ENCODE assay signal across 18 cellular contexts in the genomic region with DNA sequence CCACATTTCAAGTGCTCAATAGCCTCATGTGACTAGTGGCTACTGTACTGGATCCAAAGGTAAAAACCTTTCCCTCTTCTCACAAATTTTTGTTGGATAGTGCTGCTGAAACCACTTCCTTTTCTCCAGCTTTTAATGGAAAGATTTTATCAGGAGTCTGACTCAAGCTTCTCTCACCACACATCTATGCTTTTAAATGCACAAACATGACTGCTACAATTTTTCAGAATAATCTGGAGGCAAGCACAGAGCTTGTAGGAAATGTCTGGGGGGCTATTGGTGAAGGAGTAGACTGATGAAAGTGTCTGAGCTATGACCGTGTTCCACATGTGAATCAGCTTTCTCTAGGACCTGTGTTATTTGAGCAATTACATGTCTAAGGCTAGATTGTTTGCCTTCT.
DNase-seq lines count a peak whose midpoint lies in the region; ATAC-seq, FAIRE-seq and TF ChIP-seq lines count a peak whose summit lies in the region.
"Had no signal": no experiment of that assay in that cellular context is flagged by ENCODE, and none has a peak within 500 bp of the region (broad histone marks: within the 10 kb centered on the region; RNA-seq: fewer than 3 reads in every experiment).

No MANE protein-coding gene starts in this region.

- H3K4me3 ChIP-seq in epithelial cell of esophagus (ENCODE audit: low read length), result no peak overlapping the region
- H3K4me3 ChIP-seq: tibial nerve had no signal

- no peak for FAIRE-seq in RCC 7860 (lab: Jason Lieb, UNC)
- FAIRE-seq: colon, endometrium, frontal cortex had no signal

- DNase-seq in NCI-H146 (lab: John Stamatoyannopoulos, UW), result peak; percentile 2
- DNase-seq in NCI-H146 treated with DMSO at 0.1 percent for 48 hours (lab: John Stamatoyannopoulos, UW; ENCODE audit: unreplicated experiment), result no peak
- DNase-seq in RCC 7860 (ENCODE audit: low spot score), result peak; percentile 37
- peak; percentile 17 for DNase-seq in epithelial cell of esophagus (ENCODE audit: low read depth)
- peak; percentile 58 for DNase-seq in stromal cell of bone marrow (ENCODE audit: low read depth)
- no peak for DNase-seq in stimulated activated CD4-positive, alpha-beta T cell treated with anti-CD3 and anti-CD28 coated beads, Interleukin-1b, Interleukin-23, amount 100 ng/mL, for 48 hours
- DNase-seq: activated naive CD4-positive, alpha-beta T cell; HCEC 1CT; left colon; NCI-H1417 treated with DMSO at 0.1 percent for 48 hours; stimulated activated naive CD4-positive, alpha-beta T cell treated with Interleukin-2 at 50 U/mL for 16 hours had no signal

- ATAC-seq in HG02885 (IDR thresholded peaks at IDR 0.05; ENCODE audit: poor library complexity, unreplicated experiment) (no peak), GM18861 (IDR thresholded peaks at IDR 0.05; ENCODE audit: unreplicated experiment) (no peak)
- ATAC-seq: left colon, Right ventricle myocardium inferior had no signal

- no peak for TF ChIP-seq CTCF in epithelial cell of esophagus (IDR thresholded peaks at IDR 0.05; ENCODE audit: insufficient read depth, low read depth, low read length, missing control alignments)

Comparison
In these comparisons a context has a peak if more than half of its experiments do, and no peak if none do; other contexts are left out.
1. DNase-seq: peak in NCI-H146 (single experiment), RCC 7860 (single experiment), epithelial cell of esophagus (single experiment) and stromal cell of bone marrow (single experiment); none in NCI-H146 treated with DMSO at 0.1 percent for 48 hours (single experiment) and stimulated activated CD4-positive, alpha-beta T cell treated with anti-CD3 and anti-CD28 coated beads, Interleukin-1b, Interleukin-23, amount 100 ng/mL, for 48 hours (single experiment).